In genomic region chr5:58775699-58776098, GRCh38 we compare ENCODE assay signal across 13 cellular contexts.
A peak's percentile ranks its signal among the peaks of the same experiment; 100 is the strongest.
DNase-seq lines count a peak whose midpoint lies in the region; ATAC-seq lines count a peak whose summit lies in the region.
"Had no signal": no experiment of that assay in that cellular context is flagged by ENCODE, and none has a peak within 500 bp of the region (broad histone marks: within the 10 kb centered on the region; RNA-seq: fewer than 3 reads in every experiment).

No MANE protein-coding gene starts in this region.

- ATAC-seq in GM18517 (IDR thresholded peaks at IDR 0.05; ENCODE audit: unreplicated experiment) (peak; percentile 69), GM19438 (IDR thresholded peaks at IDR 0.05; ENCODE audit: low read depth, unreplicated experiment) (peak; percentile 82), HG02938 (IDR thresholded peaks at IDR 0.05; ENCODE audit: unreplicated experiment) (peak; percentile 83)

- peak; percentile 18 for DNase-seq in SKM-1 treated with dmso at 0.1 percent for 144 hours (lab: John Stamatoyannopoulos, UW; ENCODE audit: unreplicated experiment)
- DNase-seq in medulla oblongata (ENCODE audit: extremely low spot score) = no peak
- DNase-seq in NCI-H748 (lab: John Stamatoyannopoulos, UW; ENCODE audit: unreplicated experiment) = no peak
- DNase-seq in NCI-H1694 treated with DMSO at 0.1 percent for 48 hours (lab: John Stamatoyannopoulos, UW) = no peak
- no peak for DNase-seq in inferior parietal cortex (ENCODE audit: extremely low spot score)
- DNase-seq: activated CD4-positive, CD25-positive, alpha-beta regulatory T cell treated with anti-CD3 and anti-CD28 coated beads, Interleukin-2, amount 50 U/mL, for 72 hours; CD4-positive, alpha-beta memory T cell; effector CD8-positive, alpha-beta T cell; NCI-H2081 treated with DMSO at 0.1 percent for 48 hours; stimulated activated naive CD4-positive, alpha-beta T cell had no signal
